ENCODE assay signal across 24 cellular contexts in genomic region chr3:97988784-97989568, GRCh38. TPM values are rescaled to one million over a fixed set of nuclear protein-coding genes. Genes with fewer than 3 reads are reported as not detected.
DNase-seq lines count a peak whose midpoint lies in the region; ATAC-seq, FAIRE-seq and TF ChIP-seq lines count a peak whose summit lies in the region.
"Had no signal": no experiment of that assay in that cellular context is flagged by ENCODE, and none has a peak within 500 bp of the region (broad histone marks: within the 10 kb centered on the region; RNA-seq: fewer than 3 reads in every experiment).

No MANE protein-coding gene starts in this region.

- no peaks in the 10 kb centered on the region for H3K27me3 ChIP-seq in gastroesophageal sphincter
- H3K27me3 ChIP-seq in MG63 = peaks cover 4% of the 10 kb centered on the region
- H3K27me3 ChIP-seq: SJSA1 had no signal

- peaks cover 4% of the 10 kb centered on the region for H3K36me3 Mint-ChIP-seq in T-helper 2 cell treated with Interferon-gamma antibody and Interleukin-4, amounts not matched to agents 5 μg/mL and 100 μg/mL, for 36 hours (ENCODE audit: low read depth)
- H3K36me3 Mint-ChIP-seq in stimulated activated memory B cell treated with anti-CD40 and anti-IgM and Interleukin-4, amounts not matched to agents 10 μg/mL and 1 μg/mL and 100 μg/mL, for 72 hours = no peaks in the 10 kb centered on the region

- ATAC-seq in gastroesophageal sphincter = peak; percentile 26
- peak; percentile 62 for ATAC-seq in stimulated activated memory B cell treated with anti-CD40 and anti-IgM and Interleukin-4, amounts not matched to agents 10 μg/mL and 1 μg/mL and 100 μg/mL, for 72 hours

- WGBS in gastroesophageal sphincter (ENCODE audit: low coverage in 1 of 2), 2 donors = 97 to 99% methylated on average over 3 of the region's 3 CpGs

- TF ChIP-seq EP300 in gastroesophageal sphincter (IDR thresholded peaks at IDR 0.05) = no peak

- TF ChIP-seq CTCF in gastroesophageal sphincter (IDR thresholded peaks at IDR 0.05) = no peak

- H3K4me1 Mint-ChIP-seq in T-helper 2 cell treated with Interferon-gamma antibody and Interleukin-4, amounts not matched to agents 5 μg/mL and 100 μg/mL, for 36 hours (ENCODE audit: low read depth) = peaks cover 31% of the 10 kb centered on the region
- no peaks in the 10 kb centered on the region for H3K4me1 Mint-ChIP-seq in stimulated activated memory B cell treated with anti-CD40 and anti-IgM and Interleukin-4, amounts not matched to agents 10 μg/mL and 1 μg/mL and 100 μg/mL, for 72 hours

- no peak for TF ChIP-seq POLR2A in gastroesophageal sphincter (IDR thresholded peaks at IDR 0.05)

- H3K4me3 ChIP-seq in gastroesophageal sphincter (no peak overlapping the region), MG63 (no peak overlapping the region)
- H3K4me3 ChIP-seq: SJSA1 had no signal

- peaks cover 0 to 4% (median 2%) of the 10 kb centered on the region in 3 donors for H3K4me1 ChIP-seq in gastroesophageal sphincter
- H3K4me1 ChIP-seq: SJSA1 had no signal

- H3K9me3 Mint-ChIP-seq in T-helper 2 cell treated with Interferon-gamma antibody and Interleukin-4, amounts not matched to agents 5 μg/mL and 100 μg/mL, for 36 hours = peaks cover 13% of the 10 kb centered on the region
- peaks cover 9% of the 10 kb centered on the region for H3K9me3 Mint-ChIP-seq in stimulated activated memory B cell treated with anti-CD40 and anti-IgM and Interleukin-4, amounts not matched to agents 10 μg/mL and 1 μg/mL and 100 μg/mL, for 72 hours
- H3K9me3 Mint-ChIP-seq: HFFc6 had no signal

- peak; percentile 94 for FAIRE-seq in HTR-8/SVneo (lab: Jason Lieb, UNC)
- FAIRE-seq: GM12892 had no signal

- no peak overlapping the region for H3K4me3 Mint-ChIP-seq in T-helper 2 cell treated with Interferon-gamma antibody and Interleukin-4, amounts not matched to agents 5 μg/mL and 100 μg/mL, for 36 hours
- no peak overlapping the region for H3K4me3 Mint-ChIP-seq in stimulated activated memory B cell treated with anti-CD40 and anti-IgM and Interleukin-4, amounts not matched to agents 10 μg/mL and 1 μg/mL and 100 μg/mL, for 72 hours
- H3K4me3 Mint-ChIP-seq: HFFc6 had no signal

- no peaks in the 10 kb centered on the region for H3K36me3 ChIP-seq in gastroesophageal sphincter
- no peaks in the 10 kb centered on the region for H3K36me3 ChIP-seq in MG63
- H3K36me3 ChIP-seq: SJSA1 had no signal

- no peaks in the 10 kb centered on the region for H3K27me3 Mint-ChIP-seq in T-helper 2 cell treated with Interferon-gamma antibody and Interleukin-4, amounts not matched to agents 5 μg/mL and 100 μg/mL, for 36 hours (ENCODE audit: low read depth)
- peaks cover 27% of the 10 kb centered on the region for H3K27me3 Mint-ChIP-seq in stimulated activated memory B cell treated with anti-CD40 and anti-IgM and Interleukin-4, amounts not matched to agents 10 μg/mL and 1 μg/mL and 100 μg/mL, for 72 hours

- no peaks in the 10 kb centered on the region for H3K9me3 ChIP-seq in gastroesophageal sphincter
- H3K9me3 ChIP-seq in MG63 = no peaks in the 10 kb centered on the region
- H3K9me3 ChIP-seq: SJSA1 had no signal

- H3K27ac ChIP-seq in gastroesophageal sphincter = no peak overlapping the region
- H3K27ac ChIP-seq: SJSA1 had no signal

- no peak for DNase-seq in T-helper 2 cell treated with Interferon-gamma antibody and Interleukin-4, amounts not matched to agents 5 μg/mL and 100 μg/mL, for 36 hours (ENCODE audit: low spot score)
- DNase-seq in T-helper 2 cell (no peak), HTR-8/SVneo (ENCODE audit: insufficient read length, low spot score) (no peak), MG63 (no peak), amygdala (lab: John Stamatoyannopoulos, UW) (no peak), AG20443 (ENCODE audit: low spot score) (no peak)
- DNase-seq: 8988T, ACHN, Calu3, DMS79 treated with DMSO at 0.1 percent for 48 hours, GF-D8, H7, HFFc6, KG1, MM.1S, NCI-H2029, NCI-H446 treated with DMSO at 0.1 percent for 48 hours, NCI-H526 treated with DMSO at 0.1 percent for 48 hours, Right ventricle myocardium superior, RPMI8226 had no signal

- peak overlapping the region; percentile 34 for H3K27ac Mint-ChIP-seq in T-helper 2 cell treated with Interferon-gamma antibody and Interleukin-4, amounts not matched to agents 5 μg/mL and 100 μg/mL, for 36 hours
- H3K27ac Mint-ChIP-seq in stimulated activated memory B cell treated with anti-CD40 and anti-IgM and Interleukin-4, amounts not matched to agents 10 μg/mL and 1 μg/mL and 100 μg/mL, for 72 hours = no peak overlapping the region
- H3K27ac Mint-ChIP-seq: HFFc6 had no signal

RNA-seq across cellular contexts. Expression of gene RIOX2, which starts 16.7 kb away (rescaled TPM):
- total RNA-seq in gastroesophageal sphincter = 10 to 100 TPM; 22.3 to 32.0 (median 24.4) TPM
- total RNA-seq in MG63 (2014; rRNA removed; shearing (Covaris generic); ENCODE audit: low replicate concordance) = 72.3 and 76.2 TPM in 2 replicates

RNA-seq across cellular contexts. Expression of gene GABRR3, which starts 46.1 kb away (rescaled TPM):
- total RNA-seq in gastroesophageal sphincter = not detected
- not detected in 2 replicates for total RNA-seq in MG63 (2014; rRNA removed; shearing (Covaris generic); ENCODE audit: low replicate concordance)
- total RNA-seq: Calu3, H7, HFFc6, Right ventricle myocardium superior, SJSA1 had no signal
